ENCODE assay signal across 35 cellular contexts in the genomic region with DNA sequence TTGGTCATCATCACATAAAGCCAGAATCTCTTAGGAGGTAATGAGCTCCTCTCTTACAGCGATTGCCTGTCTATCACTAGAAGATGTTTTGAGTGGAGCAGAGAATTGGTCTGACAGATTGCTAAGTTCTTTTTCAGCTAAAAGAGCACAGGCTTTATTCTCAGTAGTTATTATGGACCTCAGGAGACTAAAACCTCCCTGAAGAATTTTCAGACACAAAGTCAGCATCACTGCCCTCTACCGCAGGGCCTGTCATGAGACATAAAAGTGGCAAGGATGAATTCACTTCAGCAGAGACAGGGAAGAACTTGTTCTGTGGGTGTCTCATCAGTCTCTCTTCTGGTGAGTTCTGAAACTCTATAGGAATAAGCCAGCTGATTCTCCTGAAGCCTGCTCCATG. TPM values are rescaled to one million over a fixed set of nuclear protein-coding genes. Genes with fewer than 3 reads are reported as not detected.
"Had no signal": no experiment of that assay in that cellular context is flagged by ENCODE, and none has a peak within 500 bp of the region (broad histone marks: within the 10 kb centered on the region; RNA-seq: fewer than 3 reads in every experiment).

A gene with protein sequence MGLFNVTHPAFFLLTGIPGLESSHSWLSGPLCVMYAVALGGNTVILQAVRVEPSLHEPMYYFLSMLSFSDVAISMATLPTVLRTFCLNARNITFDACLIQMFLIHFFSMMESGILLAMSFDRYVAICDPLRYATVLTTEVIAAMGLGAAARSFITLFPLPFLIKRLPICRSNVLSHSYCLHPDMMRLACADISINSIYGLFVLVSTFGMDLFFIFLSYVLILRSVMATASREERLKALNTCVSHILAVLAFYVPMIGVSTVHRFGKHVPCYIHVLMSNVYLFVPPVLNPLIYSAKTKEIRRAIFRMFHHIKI (plus strand): TSS at position 301 of the 400 bp plus-strand sequence. CDS start 4,166 bp downstream, outside the sequence.

- H3K9me3 Mint-ChIP-seq: dendritic cell treated with granulocyte-macrophage colony-stimulating factor and Interleukin-4, amounts not matched to agents 40 ng/mL and 50 ng/mL, for 4 days; effector memory CD8-positive, alpha-beta T cell; endodermal cell; mesothelial cell of epicardium had no signal

- ATAC-seq: effector memory CD8-positive, alpha-beta T cell; esophagus mucosa; gastrocnemius medialis; heart right ventricle; left cardiac atrium; left lung; left ventricle myocardium superior; lower lobe of right lung; mucosa of descending colon had no signal

- H3K27ac ChIP-seq: colonic mucosa, epithelial cell of prostate, esophagus squamous epithelium, gastrocnemius medialis, heart right ventricle, left lung, lower lobe of right lung had no signal

- H3K9me3 ChIP-seq: colonic mucosa, esophagus squamous epithelium, gastrocnemius medialis, heart right ventricle, left lung, lower lobe of right lung, mucosa of descending colon had no signal

- H3K36me3 ChIP-seq: colonic mucosa, esophagus squamous epithelium, gastrocnemius medialis, heart right ventricle, left lung, lower lobe of right lung had no signal

- H3K4me1 Mint-ChIP-seq: mesothelial cell of epicardium, naive B cell had no signal

- H3K4me3 Mint-ChIP-seq: dendritic cell treated with granulocyte-macrophage colony-stimulating factor and Interleukin-4, amounts not matched to agents 40 ng/mL and 50 ng/mL, for 4 days; effector memory CD8-positive, alpha-beta T cell; endodermal cell; mesothelial cell of epicardium; naive B cell had no signal

- H3K36me3 Mint-ChIP-seq: mesothelial cell of epicardium, naive B cell had no signal

- H3K27me3 ChIP-seq: colonic mucosa, esophagus squamous epithelium, gastrocnemius medialis, heart right ventricle, left lung had no signal

- H3K27ac Mint-ChIP-seq: dendritic cell treated with granulocyte-macrophage colony-stimulating factor and Interleukin-4, amounts not matched to agents 40 ng/mL and 50 ng/mL, for 4 days; effector memory CD8-positive, alpha-beta T cell; endodermal cell; mesothelial cell of epicardium; naive B cell had no signal

- FAIRE-seq: endometrium, islet of Langerhans, keratinocyte had no signal

- H3K4me1 ChIP-seq: colonic mucosa, esophagus squamous epithelium, gastrocnemius medialis, heart right ventricle, left lung, lower lobe of right lung had no signal

- H3K27me3 Mint-ChIP-seq: dendritic cell treated with granulocyte-macrophage colony-stimulating factor and Interleukin-4, amounts not matched to agents 40 ng/mL and 50 ng/mL, for 4 days had no signal

- H3K4me3 ChIP-seq: colonic mucosa, esophagus squamous epithelium, gastrocnemius medialis, heart right ventricle, left lung, lower lobe of right lung, mucosa of descending colon had no signal

- DNase-seq: colonic mucosa; cortex of kidney; effector CD8-positive, alpha-beta T cell; effector memory CD8-positive, alpha-beta T cell; endodermal cell; erythroblast; esophagus squamous epithelium; foreskin fibroblast; foreskin melanocyte; gastrocnemius medialis; glutamatergic neuron; head of caudate nucleus; heart right ventricle; hippocampal formation; left cardiac atrium; left lung; left ventricle myocardium superior; lower lobe of right lung; mesenchymal stem cell; mucosa of descending colon; naive B cell had no signal

RNA-seq across cellular contexts. Expression of the gene that starts here (rescaled TPM):
- total RNA-seq: colonic mucosa, dermis microvascular lymphatic vessel endothelial cell, endodermal cell, esophagus mucosa, esophagus squamous epithelium, gastrocnemius medialis, glomerular endothelial cell, heart right ventricle, kidney epithelial cell, left cardiac atrium, left lung, left ventricle myocardium superior, lower leg skin, lower lobe of right lung, lung microvascular endothelial cell, mesenteric fat pad, mesothelial cell of epicardium, mucosa of descending colon, myocyte had no signal
- polyA plus RNA-seq: heart right ventricle, keratinocyte had no signal
